Comparison of ENCODE assay signal across 1 cellular context in the genomic region with DNA sequence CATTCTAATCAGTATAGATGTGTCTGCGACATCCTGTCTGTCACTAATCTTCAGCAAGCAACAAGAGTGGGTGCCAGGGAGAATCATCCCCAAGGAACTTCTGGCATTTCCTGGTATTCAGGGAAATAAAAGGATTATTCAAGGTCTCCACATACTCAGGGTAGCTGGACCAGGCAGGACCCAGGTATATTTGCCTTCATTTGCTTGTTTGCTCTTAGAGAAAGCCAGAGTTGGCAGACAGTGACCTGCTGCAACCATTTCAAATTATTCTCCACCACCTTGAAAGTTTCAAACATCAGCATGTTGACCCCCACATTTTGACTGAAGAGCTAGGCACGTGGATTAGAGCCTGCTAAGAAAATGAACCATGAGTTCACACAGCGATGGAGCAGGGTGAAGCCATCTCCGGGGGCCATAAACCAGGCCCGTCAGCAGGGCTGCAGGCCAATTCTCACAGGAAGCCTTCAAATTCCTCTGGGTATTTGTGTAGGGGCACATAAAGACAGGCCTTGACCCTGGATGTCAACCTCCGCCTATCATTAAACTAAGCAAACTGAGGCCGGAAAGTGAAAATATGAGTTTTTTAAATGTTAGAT.
TF ChIP-seq lines count a peak whose summit lies in the region.

No MANE protein-coding gene starts in this region.

TF ChIP-seq in HepG2, 621 proteins besides CTCF, POLR2A, EP300 and RAD21 (continued from another document and continues in another):
- TF ChIP-seq, protein P1, sequence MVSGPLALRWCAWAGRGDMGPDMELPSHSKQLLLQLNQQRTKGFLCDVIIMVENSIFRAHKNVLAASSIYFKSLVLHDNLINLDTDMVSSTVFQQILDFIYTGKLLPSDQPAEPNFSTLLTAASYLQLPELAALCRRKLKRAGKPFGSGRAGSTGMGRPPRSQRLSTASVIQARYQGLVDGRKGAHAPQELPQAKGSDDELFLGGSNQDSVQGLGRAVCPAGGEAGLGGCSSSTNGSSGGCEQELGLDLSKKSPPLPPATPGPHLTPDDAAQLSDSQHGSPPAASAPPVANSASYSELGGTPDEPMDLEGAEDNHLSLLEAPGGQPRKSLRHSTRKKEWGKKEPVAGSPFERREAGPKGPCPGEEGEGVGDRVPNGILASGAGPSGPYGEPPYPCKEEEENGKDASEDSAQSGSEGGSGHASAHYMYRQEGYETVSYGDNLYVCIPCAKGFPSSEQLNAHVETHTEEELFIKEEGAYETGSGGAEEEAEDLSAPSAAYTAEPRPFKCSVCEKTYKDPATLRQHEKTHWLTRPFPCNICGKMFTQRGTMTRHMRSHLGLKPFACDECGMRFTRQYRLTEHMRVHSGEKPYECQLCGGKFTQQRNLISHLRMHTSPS (CRISPR knock-in tag; IDR thresholded peaks at IDR 0.05; ENCODE audit: low read depth): peak; percentile 78
- peak; percentile 89 for TF ChIP-seq FOSL2 (CRISPR knock-in tag; IDR thresholded peaks at IDR 0.05)
- TF ChIP-seq, protein P2, sequence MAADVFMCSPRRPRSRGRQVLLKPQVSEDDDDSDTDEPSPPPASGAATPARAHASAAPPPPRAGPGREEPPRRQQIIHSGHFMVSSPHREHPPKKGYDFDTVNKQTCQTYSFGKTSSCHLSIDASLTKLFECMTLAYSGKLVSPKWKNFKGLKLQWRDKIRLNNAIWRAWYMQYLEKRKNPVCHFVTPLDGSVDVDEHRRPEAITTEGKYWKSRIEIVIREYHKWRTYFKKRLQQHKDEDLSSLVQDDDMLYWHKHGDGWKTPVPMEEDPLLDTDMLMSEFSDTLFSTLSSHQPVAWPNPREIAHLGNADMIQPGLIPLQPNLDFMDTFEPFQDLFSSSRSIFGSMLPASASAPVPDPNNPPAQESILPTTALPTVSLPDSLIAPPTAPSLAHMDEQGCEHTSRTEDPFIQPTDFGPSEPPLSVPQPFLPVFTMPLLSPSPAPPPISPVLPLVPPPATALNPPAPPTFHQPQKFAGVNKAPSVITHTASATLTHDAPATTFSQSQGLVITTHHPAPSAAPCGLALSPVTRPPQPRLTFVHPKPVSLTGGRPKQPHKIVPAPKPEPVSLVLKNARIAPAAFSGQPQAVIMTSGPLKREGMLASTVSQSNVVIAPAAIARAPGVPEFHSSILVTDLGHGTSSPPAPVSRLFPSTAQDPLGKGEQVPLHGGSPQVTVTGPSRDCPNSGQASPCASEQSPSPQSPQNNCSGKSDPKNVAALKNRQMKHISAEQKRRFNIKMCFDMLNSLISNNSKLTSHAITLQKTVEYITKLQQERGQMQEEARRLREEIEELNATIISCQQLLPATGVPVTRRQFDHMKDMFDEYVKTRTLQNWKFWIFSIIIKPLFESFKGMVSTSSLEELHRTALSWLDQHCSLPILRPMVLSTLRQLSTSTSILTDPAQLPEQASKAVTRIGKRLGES (CRISPR knock-in tag; IDR thresholded peaks at IDR 0.05; ENCODE audit: borderline replicate concordance): no peak
- TF ChIP-seq DNMT1 (CRISPR knock-in tag; IDR thresholded peaks at IDR 0.05): no peak
- peak; percentile 8; the same call in 1 of the 2 replicates for TF ChIP-seq KAT8 (CRISPR knock-in tag; IDR thresholded peaks at IDR 0.05)
- TF ChIP-seq, protein P3, sequence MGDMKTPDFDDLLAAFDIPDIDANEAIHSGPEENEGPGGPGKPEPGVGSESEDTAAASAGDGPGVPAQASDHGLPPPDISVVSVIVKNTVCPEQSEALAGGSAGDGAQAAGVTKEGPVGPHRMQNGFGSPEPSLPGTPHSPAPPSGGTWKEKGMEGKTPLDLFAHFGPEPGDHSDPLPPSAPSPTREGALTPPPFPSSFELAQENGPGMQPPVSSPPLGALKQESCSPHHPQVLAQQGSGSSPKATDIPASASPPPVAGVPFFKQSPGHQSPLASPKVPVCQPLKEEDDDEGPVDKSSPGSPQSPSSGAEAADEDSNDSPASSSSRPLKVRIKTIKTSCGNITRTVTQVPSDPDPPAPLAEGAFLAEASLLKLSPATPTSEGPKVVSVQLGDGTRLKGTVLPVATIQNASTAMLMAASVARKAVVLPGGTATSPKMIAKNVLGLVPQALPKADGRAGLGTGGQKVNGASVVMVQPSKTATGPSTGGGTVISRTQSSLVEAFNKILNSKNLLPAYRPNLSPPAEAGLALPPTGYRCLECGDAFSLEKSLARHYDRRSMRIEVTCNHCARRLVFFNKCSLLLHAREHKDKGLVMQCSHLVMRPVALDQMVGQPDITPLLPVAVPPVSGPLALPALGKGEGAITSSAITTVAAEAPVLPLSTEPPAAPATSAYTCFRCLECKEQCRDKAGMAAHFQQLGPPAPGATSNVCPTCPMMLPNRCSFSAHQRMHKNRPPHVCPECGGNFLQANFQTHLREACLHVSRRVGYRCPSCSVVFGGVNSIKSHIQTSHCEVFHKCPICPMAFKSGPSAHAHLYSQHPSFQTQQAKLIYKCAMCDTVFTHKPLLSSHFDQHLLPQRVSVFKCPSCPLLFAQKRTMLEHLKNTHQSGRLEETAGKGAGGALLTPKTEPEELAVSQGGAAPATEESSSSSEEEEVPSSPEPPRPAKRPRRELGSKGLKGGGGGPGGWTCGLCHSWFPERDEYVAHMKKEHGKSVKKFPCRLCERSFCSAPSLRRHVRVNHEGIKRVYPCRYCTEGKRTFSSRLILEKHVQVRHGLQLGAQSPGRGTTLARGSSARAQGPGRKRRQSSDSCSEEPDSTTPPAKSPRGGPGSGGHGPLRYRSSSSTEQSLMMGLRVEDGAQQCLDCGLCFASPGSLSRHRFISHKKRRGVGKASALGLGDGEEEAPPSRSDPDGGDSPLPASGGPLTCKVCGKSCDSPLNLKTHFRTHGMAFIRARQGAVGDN (CRISPR knock-in tag; IDR thresholded peaks at IDR 0.05): peak; percentile 63; the same call in 1 of the 2 replicates
- TF ChIP-seq, protein P4, sequence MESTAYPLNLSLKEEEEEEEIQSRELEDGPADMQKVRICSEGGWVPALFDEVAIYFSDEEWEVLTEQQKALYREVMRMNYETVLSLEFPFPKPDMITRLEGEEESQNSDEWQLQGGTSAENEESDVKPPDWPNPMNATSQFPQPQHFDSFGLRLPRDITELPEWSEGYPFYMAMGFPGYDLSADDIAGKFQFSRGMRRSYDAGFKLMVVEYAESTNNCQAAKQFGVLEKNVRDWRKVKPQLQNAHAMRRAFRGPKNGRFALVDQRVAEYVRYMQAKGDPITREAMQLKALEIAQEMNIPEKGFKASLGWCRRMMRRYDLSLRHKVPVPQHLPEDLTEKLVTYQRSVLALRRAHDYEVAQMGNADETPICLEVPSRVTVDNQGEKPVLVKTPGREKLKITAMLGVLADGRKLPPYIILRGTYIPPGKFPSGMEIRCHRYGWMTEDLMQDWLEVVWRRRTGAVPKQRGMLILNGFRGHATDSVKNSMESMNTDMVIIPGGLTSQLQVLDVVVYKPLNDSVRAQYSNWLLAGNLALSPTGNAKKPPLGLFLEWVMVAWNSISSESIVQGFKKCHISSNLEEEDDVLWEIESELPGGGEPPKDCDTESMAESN (CRISPR knock-in tag; conservative IDR thresholded peaks at IDR 0.05): peak; percentile 53; the same call in 1 of the 2 replicates
- peak; percentile 33; the same call in 1 of the 2 replicates for TF ChIP-seq ESRRA (CRISPR knock-in tag; IDR thresholded peaks at IDR 0.05; ENCODE audit: low read depth)
- TF ChIP-seq KDM5B (CRISPR knock-in tag; IDR thresholded peaks at IDR 0.05; ENCODE audit: borderline replicate concordance): peak; percentile 79
- TF ChIP-seq ZFAT (CRISPR knock-in tag; conservative IDR thresholded peaks at IDR 0.05): no peak
- TF ChIP-seq ZNF543 (CRISPR knock-in tag; IDR thresholded peaks at IDR 0.05): 0 out of 2 replicates have a peak, but pooled peaks have one; percentile 41
- peak; percentile 46; the same call in 1 of the 2 replicates for TF ChIP-seq KLF9 (CRISPR knock-in tag; IDR thresholded peaks at IDR 0.05; ENCODE audit: low read depth)
- no peak for TF ChIP-seq FLYWCH1 (CRISPR knock-in tag; IDR thresholded peaks at IDR 0.05)
- no peak for TF ChIP-seq CREB1 (IDR thresholded peaks at IDR 0.05)
- TF ChIP-seq CREB1 (CRISPR knock-in tag; IDR thresholded peaks at IDR 0.05): peak; percentile 72
- TF ChIP-seq, protein P5, sequence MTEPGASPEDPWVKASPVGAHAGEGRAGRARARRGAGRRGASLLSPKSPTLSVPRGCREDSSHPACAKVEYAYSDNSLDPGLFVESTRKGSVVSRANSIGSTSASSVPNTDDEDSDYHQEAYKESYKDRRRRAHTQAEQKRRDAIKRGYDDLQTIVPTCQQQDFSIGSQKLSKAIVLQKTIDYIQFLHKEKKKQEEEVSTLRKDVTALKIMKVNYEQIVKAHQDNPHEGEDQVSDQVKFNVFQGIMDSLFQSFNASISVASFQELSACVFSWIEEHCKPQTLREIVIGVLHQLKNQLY (CRISPR knock-in tag; IDR thresholded peaks at IDR 0.05): peak; percentile 53
- TF ChIP-seq RORA (CRISPR knock-in tag; IDR thresholded peaks at IDR 0.05): no peak
- TF ChIP-seq ZNF761 (CRISPR knock-in tag; conservative IDR thresholded peaks at IDR 0.05): peak; percentile 87; the same call in 1 of the 2 replicates
- TF ChIP-seq ATF7 (IDR thresholded peaks at IDR 0.05): no peak
- TF ChIP-seq ATF7 (CRISPR knock-in tag; IDR thresholded peaks at IDR 0.05): peak; percentile 59; the same call in 1 of the 2 replicates
- TF ChIP-seq, protein P6, sequence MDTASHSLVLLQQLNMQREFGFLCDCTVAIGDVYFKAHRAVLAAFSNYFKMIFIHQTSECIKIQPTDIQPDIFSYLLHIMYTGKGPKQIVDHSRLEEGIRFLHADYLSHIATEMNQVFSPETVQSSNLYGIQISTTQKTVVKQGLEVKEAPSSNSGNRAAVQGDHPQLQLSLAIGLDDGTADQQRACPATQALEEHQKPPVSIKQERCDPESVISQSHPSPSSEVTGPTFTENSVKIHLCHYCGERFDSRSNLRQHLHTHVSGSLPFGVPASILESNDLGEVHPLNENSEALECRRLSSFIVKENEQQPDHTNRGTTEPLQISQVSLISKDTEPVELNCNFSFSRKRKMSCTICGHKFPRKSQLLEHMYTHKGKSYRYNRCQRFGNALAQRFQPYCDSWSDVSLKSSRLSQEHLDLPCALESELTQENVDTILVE (CRISPR knock-in tag; IDR thresholded peaks at IDR 0.05): peak; percentile 36; the same call in 1 of the 2 replicates
- peak; percentile 75; the same call in 1 of the 2 replicates for TF ChIP-seq ZNF556 (CRISPR knock-in tag; IDR thresholded peaks at IDR 0.05; ENCODE audit: borderline replicate concordance)
- TF ChIP-seq ZNF530 (CRISPR knock-in tag; IDR thresholded peaks at IDR 0.05; ENCODE audit: low read depth): no peak
- TF ChIP-seq ZEB1 (IDR thresholded peaks at IDR 0.05; ENCODE audit: insufficient replicate concordance, low read depth): peak; percentile 45
- TF ChIP-seq, protein P7, sequence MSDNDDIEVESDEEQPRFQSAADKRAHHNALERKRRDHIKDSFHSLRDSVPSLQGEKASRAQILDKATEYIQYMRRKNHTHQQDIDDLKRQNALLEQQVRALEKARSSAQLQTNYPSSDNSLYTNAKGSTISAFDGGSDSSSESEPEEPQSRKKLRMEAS (IDR thresholded peaks at IDR 0.05): peak; percentile 68
- no peak for TF ChIP-seq RARG (CRISPR knock-in tag; IDR thresholded peaks at IDR 0.05; ENCODE audit: low read depth)
- no peak for TF ChIP-seq POLR2AphosphoS5 (IDR thresholded peaks at IDR 0.05; ENCODE audit: low read depth, low read length)
- no peak for TF ChIP-seq ZNF460 (CRISPR knock-in tag; IDR thresholded peaks at IDR 0.05; ENCODE audit: borderline replicate concordance)
- TF ChIP-seq CC2D1A (CRISPR knock-in tag; IDR thresholded peaks at IDR 0.05): no peak
- peak; percentile 91 for TF ChIP-seq ZNF605 (CRISPR knock-in tag; IDR thresholded peaks at IDR 0.05)
- TF ChIP-seq, protein P8, sequence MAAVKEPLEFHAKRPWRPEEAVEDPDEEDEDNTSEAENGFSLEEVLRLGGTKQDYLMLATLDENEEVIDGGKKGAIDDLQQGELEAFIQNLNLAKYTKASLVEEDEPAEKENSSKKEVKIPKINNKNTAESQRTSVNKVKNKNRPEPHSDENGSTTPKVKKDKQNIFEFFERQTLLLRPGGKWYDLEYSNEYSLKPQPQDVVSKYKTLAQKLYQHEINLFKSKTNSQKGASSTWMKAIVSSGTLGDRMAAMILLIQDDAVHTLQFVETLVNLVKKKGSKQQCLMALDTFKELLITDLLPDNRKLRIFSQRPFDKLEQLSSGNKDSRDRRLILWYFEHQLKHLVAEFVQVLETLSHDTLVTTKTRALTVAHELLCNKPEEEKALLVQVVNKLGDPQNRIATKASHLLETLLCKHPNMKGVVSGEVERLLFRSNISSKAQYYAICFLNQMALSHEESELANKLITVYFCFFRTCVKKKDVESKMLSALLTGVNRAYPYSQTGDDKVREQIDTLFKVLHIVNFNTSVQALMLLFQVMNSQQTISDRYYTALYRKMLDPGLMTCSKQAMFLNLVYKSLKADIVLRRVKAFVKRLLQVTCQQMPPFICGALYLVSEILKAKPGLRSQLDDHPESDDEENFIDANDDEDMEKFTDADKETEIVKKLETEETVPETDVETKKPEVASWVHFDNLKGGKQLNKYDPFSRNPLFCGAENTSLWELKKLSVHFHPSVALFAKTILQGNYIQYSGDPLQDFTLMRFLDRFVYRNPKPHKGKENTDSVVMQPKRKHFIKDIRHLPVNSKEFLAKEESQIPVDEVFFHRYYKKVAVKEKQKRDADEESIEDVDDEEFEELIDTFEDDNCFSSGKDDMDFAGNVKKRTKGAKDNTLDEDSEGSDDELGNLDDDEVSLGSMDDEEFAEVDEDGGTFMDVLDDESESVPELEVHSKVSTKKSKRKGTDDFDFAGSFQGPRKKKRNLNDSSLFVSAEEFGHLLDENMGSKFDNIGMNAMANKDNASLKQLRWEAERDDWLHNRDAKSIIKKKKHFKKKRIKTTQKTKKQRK (IDR thresholded peaks at IDR 0.05; ENCODE audit: low read length): no peak
- TF ChIP-seq, protein P9, sequence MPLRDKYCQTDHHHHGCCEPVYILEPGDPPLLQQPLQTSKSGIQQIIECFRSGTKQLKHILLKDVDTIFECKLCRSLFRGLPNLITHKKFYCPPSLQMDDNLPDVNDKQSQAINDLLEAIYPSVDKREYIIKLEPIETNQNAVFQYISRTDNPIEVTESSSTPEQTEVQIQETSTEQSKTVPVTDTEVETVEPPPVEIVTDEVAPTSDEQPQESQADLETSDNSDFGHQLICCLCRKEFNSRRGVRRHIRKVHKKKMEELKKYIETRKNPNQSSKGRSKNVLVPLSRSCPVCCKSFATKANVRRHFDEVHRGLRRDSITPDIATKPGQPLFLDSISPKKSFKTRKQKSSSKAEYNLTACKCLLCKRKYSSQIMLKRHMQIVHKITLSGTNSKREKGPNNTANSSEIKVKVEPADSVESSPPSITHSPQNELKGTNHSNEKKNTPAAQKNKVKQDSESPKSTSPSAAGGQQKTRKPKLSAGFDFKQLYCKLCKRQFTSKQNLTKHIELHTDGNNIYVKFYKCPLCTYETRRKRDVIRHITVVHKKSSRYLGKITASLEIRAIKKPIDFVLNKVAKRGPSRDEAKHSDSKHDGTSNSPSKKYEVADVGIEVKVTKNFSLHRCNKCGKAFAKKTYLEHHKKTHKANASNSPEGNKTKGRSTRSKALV (CRISPR knock-in tag; IDR thresholded peaks at IDR 0.05): no peak
- no peak for TF ChIP-seq ZC3H4 (CRISPR knock-in tag; IDR thresholded peaks at IDR 0.05; ENCODE audit: borderline replicate concordance)
- no peak for TF ChIP-seq ZNF547 (CRISPR knock-in tag; IDR thresholded peaks at IDR 0.05)
- peak; percentile 62 for TF ChIP-seq NFKBIZ (CRISPR knock-in tag; IDR thresholded peaks at IDR 0.05)
- TF ChIP-seq, protein P10, sequence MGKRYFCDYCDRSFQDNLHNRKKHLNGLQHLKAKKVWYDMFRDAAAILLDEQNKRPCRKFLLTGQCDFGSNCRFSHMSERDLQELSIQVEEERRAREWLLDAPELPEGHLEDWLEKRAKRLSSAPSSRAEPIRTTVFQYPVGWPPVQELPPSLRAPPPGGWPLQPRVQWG (CRISPR knock-in tag; IDR thresholded peaks at IDR 0.05; ENCODE audit: borderline replicate concordance, low read depth): no peak
- TF ChIP-seq HNRNPH1 (optimal IDR thresholded peaks at IDR 0.05; ENCODE audit: low read depth, low read length): no peak
- peak; percentile 72; the same call in 1 of the 2 replicates for TF ChIP-seq MYC (CRISPR knock-in tag; IDR thresholded peaks at IDR 0.05; ENCODE audit: borderline replicate concordance)
- TF ChIP-seq ZKSCAN1 (IDR thresholded peaks at IDR 0.05; ENCODE audit: low read length): 0 out of 2 replicates have a peak, but pooled peaks have one; percentile 6
- TF ChIP-seq PHF21A (CRISPR knock-in tag; IDR thresholded peaks at IDR 0.05): peak; percentile 96
- peak; percentile 37; the same call in 1 of the 2 replicates for TF ChIP-seq ZNF670 (CRISPR knock-in tag; IDR thresholded peaks at IDR 0.05; ENCODE audit: borderline replicate concordance)
